ENCODE assay signal across 8 cellular contexts in the genomic region with DNA sequence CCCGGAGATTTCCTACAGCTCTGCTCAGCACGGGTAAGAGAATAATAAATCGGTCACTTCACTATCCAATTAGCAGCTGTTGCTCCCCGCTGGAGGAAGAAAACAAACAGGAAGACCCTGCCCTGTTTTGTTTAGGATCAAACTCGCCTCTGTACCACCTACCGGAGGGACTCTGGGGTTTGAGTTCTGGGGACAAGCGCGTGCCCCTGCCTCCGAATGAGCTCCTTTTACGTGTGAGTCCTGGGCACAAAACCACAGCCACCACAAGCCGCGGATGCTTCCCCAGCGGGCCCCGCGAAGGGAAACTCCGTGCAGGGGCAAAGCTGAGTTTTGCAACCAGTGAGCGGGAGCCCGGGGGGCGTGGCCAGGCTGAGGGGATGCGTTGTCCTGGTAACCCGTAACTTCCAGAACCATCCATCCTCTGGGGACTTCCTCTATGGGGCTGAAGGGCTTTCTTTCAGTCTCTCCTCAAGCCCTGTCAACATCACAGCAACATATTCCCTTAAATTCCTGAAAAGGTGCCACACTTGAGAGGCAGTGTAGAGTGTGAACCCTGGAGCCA.
DNase-seq lines count a peak whose midpoint lies in the region; ATAC-seq and TF ChIP-seq lines count a peak whose summit lies in the region.

No MANE protein-coding gene starts in this region.

- in situ Hi-C loops in HAP-1 (cut with MboI; ENCODE audit: low sequenced_read_pairs), result no loop called here

- no peaks in the 10 kb centered on the region; the same call in 1 of the 2 replicates for H3K4me1 ChIP-seq in HAP-1

- peak; percentile 78 for ATAC-seq in central memory CD8-positive, alpha-beta T cell (replicated peaks; ENCODE audit: extremely low read depth, poor library complexity, severe bottlenecking)

- no peaks in the 10 kb centered on the region for H3K36me3 ChIP-seq in HAP-1 (replicated peaks)

- no peaks in the 10 kb centered on the region for H3K9me3 Mint-ChIP-seq in central memory CD8-positive, alpha-beta T cell

- DNase-seq in HAP-1 (ENCODE audit: low spot score in 2 of 2) (peak; percentile 49 to 85), NB4 (ENCODE audit: low read depth) (peak; percentile 90), kidney tubule cell (ENCODE audit: low spot score) (peak; percentile 54), NCI-H2196 (lab: John Stamatoyannopoulos, UW; ENCODE audit: unreplicated experiment) (no peak)
- DNase-seq in activated CD4-positive, CD25-positive, alpha-beta regulatory T cell (lab: John Stamatoyannopoulos, UW), result peak; percentile 52 to 70 (median 55)
- peak; percentile 46 to 65 for DNase-seq in central memory CD8-positive, alpha-beta T cell (ENCODE audit: low spot score in 2 of 2)
- DNase-seq in stimulated activated CD4-positive, alpha-beta T cell treated with anti-CD3 and anti-CD28 coated beads, Interleukin-15, amount 100 ng/mL, for 24 hours, result peak; percentile 95

- H3K4me3 Mint-ChIP-seq in central memory CD8-positive, alpha-beta T cell, result peak overlapping the region; percentile 60

- H3K27ac Mint-ChIP-seq in central memory CD8-positive, alpha-beta T cell (ENCODE audit: low read depth), result peak overlapping the region; percentile 0

- no peaks in the 10 kb centered on the region for H3K9me3 ChIP-seq in HAP-1

- peaks cover 27% of the 10 kb centered on the region for H3K27me3 Mint-ChIP-seq in central memory CD8-positive, alpha-beta T cell

- TF ChIP-seq POLR2A in NB4 (IDR thresholded peaks at IDR 0.05; ENCODE audit: extremely low read depth, insufficient read length), result no peak

- H3K27me3 ChIP-seq in HAP-1 (ENCODE audit: low read depth), result no peaks in the 10 kb centered on the region

- TF ChIP-seq CTCF in GM12875 (IDR thresholded peaks at IDR 0.05; ENCODE audit: borderline replicate concordance, insufficient read depth, low read depth, low read length), result no peak
- TF ChIP-seq CTCF in NB4 (IDR thresholded peaks at IDR 0.05; ENCODE audit: low read depth, low read length), result no peak

- peaks cover 1% of the 10 kb centered on the region for H3K36me3 Mint-ChIP-seq in central memory CD8-positive, alpha-beta T cell (ENCODE audit: insufficient read depth)

- peaks cover 11% of the 10 kb centered on the region for H3K4me1 Mint-ChIP-seq in central memory CD8-positive, alpha-beta T cell

- H3K4me3 ChIP-seq in GM12875 (ENCODE audit: low read depth, low read length) (peak overlapping the region; percentile 57), HAP-1 (peak overlapping the region; percentile 20), NB4 (ENCODE audit: low read depth, low read length) (peak overlapping the region; percentile 40)
